Comparison of ENCODE assay signal across 8 cellular contexts in the genomic region with DNA sequence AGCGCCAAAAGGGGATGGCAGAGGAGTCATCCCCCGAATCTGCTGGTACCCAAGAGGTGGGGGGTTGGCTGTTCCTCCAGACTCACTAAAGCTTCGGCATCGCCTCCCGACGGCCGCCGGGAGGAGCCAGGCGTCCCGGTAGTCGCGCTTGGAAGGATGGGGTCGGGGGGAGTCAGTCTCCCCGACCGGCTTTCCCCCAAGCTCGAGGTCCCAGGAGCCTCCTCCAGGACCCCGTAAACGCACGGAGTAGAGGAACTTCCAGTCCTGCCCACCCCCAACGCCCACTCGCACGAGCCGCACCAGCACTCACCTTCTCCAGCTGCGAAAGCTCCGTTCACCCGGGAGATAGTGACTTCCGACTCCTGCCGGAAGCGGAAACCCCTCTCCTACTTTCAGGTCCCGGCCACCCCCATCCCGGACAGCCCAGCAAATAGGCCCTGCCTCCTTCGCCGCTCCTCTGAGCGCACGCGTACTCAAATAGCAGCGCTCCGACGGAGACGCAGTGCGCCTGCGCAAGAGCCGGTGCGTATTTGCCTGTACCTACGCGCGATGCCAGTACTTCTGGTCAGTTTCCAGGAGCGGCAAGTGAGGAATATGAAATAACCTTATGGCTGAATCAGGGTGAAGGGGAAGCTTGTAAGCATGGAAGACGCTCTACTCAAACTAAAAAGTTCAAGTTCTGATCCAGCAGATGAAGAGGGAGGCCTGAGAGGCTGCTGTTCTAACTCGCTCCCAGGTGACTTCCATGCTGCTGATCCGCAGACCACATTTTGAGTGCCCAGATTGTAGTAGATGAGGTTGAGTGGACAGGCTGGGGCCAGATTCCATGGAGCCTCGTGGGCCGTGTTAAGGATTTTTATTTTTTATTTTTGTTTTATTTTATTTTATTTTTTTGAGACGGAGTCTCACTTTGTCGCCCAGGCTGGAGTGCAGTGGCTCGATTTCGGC. TPM values are rescaled to one million over a fixed set of nuclear protein-coding genes. Genes with fewer than 3 reads are reported as not detected.
DNase-seq lines count a peak whose midpoint lies in the region; ATAC-seq and TF ChIP-seq lines count a peak whose summit lies in the region.

A gene (minus strand): TSS at position 350 of the 948 bp plus-strand sequence. CDS start 4,883 bp downstream, outside the sequence.

- no peaks in the 10 kb centered on the region for H3K27me3 Mint-ChIP-seq in activated naive CD8-positive, alpha-beta T cell treated with anti-CD3 and anti-CD28 coated beads, Interleukin-2, amount 10 ng/mL, durations not matched to agents 7 days and 5 days
- H3K27me3 Mint-ChIP-seq in osteocyte (ENCODE audit: unreplicated experiment) = no peaks in the 10 kb centered on the region

- DNase-seq in GM10248 (ENCODE audit: extremely low spot score) (peak; percentile 98), NCI-H128 (lab: John Stamatoyannopoulos, UW; ENCODE audit: unreplicated experiment) (peak; percentile 96), head of caudate nucleus (peak; percentile 95 to 99 (median 98)), osteocyte (ENCODE audit: extremely low spot score, unreplicated experiment) (peak; percentile 99)
- peak; percentile 95 for DNase-seq in activated naive CD8-positive, alpha-beta T cell treated with anti-CD3 and anti-CD28 coated beads, Interleukin-2, amount 10 ng/mL, durations not matched to agents 7 days and 5 days

- peak within 1 kb of the TSS; percentile 97 for H3K4me2 ChIP-seq in SU-DHL-6 (ENCODE audit: low read depth, low read length, poor library complexity, severe bottlenecking)

- H3F3A ChIP-seq in SU-DHL-6 (ENCODE audit: insufficient read depth) = peaks cover 11% of the 10 kb centered on the region; the same call in 1 of the 2 replicates

- H4K20me1 ChIP-seq in SU-DHL-6 (ENCODE audit: low read depth, low read length) = no peaks in the 10 kb centered on the region

- H3K4me1 ChIP-seq in thymus (ENCODE audit: control insufficient read depth, insufficient read depth, low read length) = peaks cover 16% of the 10 kb centered on the region

- H3K36me3 Mint-ChIP-seq in activated naive CD8-positive, alpha-beta T cell treated with anti-CD3 and anti-CD28 coated beads, Interleukin-2, amount 10 ng/mL, durations not matched to agents 7 days and 5 days = peaks cover 2% of the 10 kb centered on the region
- H3K36me3 Mint-ChIP-seq in osteocyte (ENCODE audit: unreplicated experiment) = peaks cover 5% of the 10 kb centered on the region

- H3K36me3 ChIP-seq in SU-DHL-6 (ENCODE audit: low read length) (no peaks in the 10 kb centered on the region), thymus (ENCODE audit: control insufficient read depth, insufficient read depth) (peaks cover 2% of the 10 kb centered on the region)

- 3% methylated on average over 57 of the region's 57 CpGs for WGBS in thymus

- peak within 1 kb of the TSS; percentile 96 for H3K4me3 Mint-ChIP-seq in activated naive CD8-positive, alpha-beta T cell treated with anti-CD3 and anti-CD28 coated beads, Interleukin-2, amount 10 ng/mL, durations not matched to agents 7 days and 5 days
- H3K4me3 Mint-ChIP-seq in osteocyte (ENCODE audit: unreplicated experiment) = peak within 1 kb of the TSS; percentile 96

- H2AFZ ChIP-seq in SU-DHL-6 (ENCODE audit: low read depth, low read length, severe bottlenecking) = peak within 1 kb of the TSS; percentile 86

- CTCF ChIA-PET in GM10248 (lab: Yijun Ruan, JAX) = interaction anchor here (0.9 to 4.0 kb wide), 14 partner anchors 9 to 239 kb away, joined by 3 to 38 read pairs (median 6); a partner anchor contains a TSS

- peak within 1 kb of the TSS; percentile 71 for H3K9ac ChIP-seq in SU-DHL-6 (ENCODE audit: low read length)

- H3K27me3 ChIP-seq in SU-DHL-6 (ENCODE audit: low read length) (no peaks in the 10 kb centered on the region), thymus (ENCODE audit: control insufficient read depth, insufficient read depth) (no peaks in the 10 kb centered on the region)

- H3K79me2 ChIP-seq in SU-DHL-6 (ENCODE audit: insufficient read depth, low read length) = peaks cover 26% of the 10 kb centered on the region

- TF ChIP-seq CTCF in GM10248 (IDR thresholded peaks at IDR 0.05; ENCODE audit: control extremely low read depth, extremely low read depth, low read depth, missing control alignments) (no peak), SU-DHL-6 (IDR thresholded peaks at IDR 0.05; ENCODE audit: insufficient read depth, low read length, poor library complexity, severe bottlenecking) (no peak), osteocyte (IDR thresholded peaks at IDR 0.05) (peak; percentile 51)

- POLR2A ChIA-PET in GM10248 (lab: Yijun Ruan, JAX) = interaction anchor here (0.7 kb wide), 1 partner anchor 688 kb away, joined by 3 read pairs; no protein-coding TSS in a partner anchor
- POLR2A ChIA-PET in activated naive CD8-positive, alpha-beta T cell treated with anti-CD3 and anti-CD28 coated beads, Interleukin-2, amount 10 ng/mL, durations not matched to agents 7 days and 5 days (lab: Charles Lee) = interaction anchor here (0.6 to 2.7 kb wide), 10 partner anchors 19 to 1238 kb away, joined by 3 to 9 read pairs (median 6); a partner anchor contains a TSS

- H3K4me3 ChIP-seq in SU-DHL-6 (ENCODE audit: insufficient read depth, low read length, poor library complexity, severe bottlenecking) (peak within 1 kb of the TSS; percentile 75), thymus (ENCODE audit: low read length) (peak within 1 kb of the TSS; percentile 52)

- H3K9me3 Mint-ChIP-seq in activated naive CD8-positive, alpha-beta T cell treated with anti-CD3 and anti-CD28 coated beads, Interleukin-2, amount 10 ng/mL, durations not matched to agents 7 days and 5 days = no peaks in the 10 kb centered on the region
- no peaks in the 10 kb centered on the region for H3K9me3 Mint-ChIP-seq in osteocyte (ENCODE audit: unreplicated experiment)

- H3K9me2 ChIP-seq in SU-DHL-6 (replicated peaks; ENCODE audit: insufficient read depth, low read length) = no peaks in the 10 kb centered on the region

- intact Hi-C loops in head of caudate nucleus (cut with DNase I) = loop anchor here (5.0 kb wide), 1 partner anchor 52 kb away; a partner anchor contains a TSS

- peak within 1 kb of the TSS; percentile 68 for H3K27ac ChIP-seq in SU-DHL-6 (ENCODE audit: low read depth, low read length)
- H3K27ac ChIP-seq in thymus (ENCODE audit: low read depth) = peak within 1 kb of the TSS; percentile 19

- peaks cover 31% of the 10 kb centered on the region for H3K4me1 Mint-ChIP-seq in activated naive CD8-positive, alpha-beta T cell treated with anti-CD3 and anti-CD28 coated beads, Interleukin-2, amount 10 ng/mL, durations not matched to agents 7 days and 5 days
- H3K4me1 Mint-ChIP-seq in osteocyte (ENCODE audit: unreplicated experiment) = peaks cover 29% of the 10 kb centered on the region

- H3K9me3 ChIP-seq in SU-DHL-6 (ENCODE audit: insufficient read depth, low read length) (no peaks in the 10 kb centered on the region), thymus (ENCODE audit: control insufficient read depth) (no peaks in the 10 kb centered on the region)

- peak within 1 kb of the TSS; percentile 93 for H3K27ac Mint-ChIP-seq in activated naive CD8-positive, alpha-beta T cell treated with anti-CD3 and anti-CD28 coated beads, Interleukin-2, amount 10 ng/mL, durations not matched to agents 7 days and 5 days
- H3K27ac Mint-ChIP-seq in osteocyte (ENCODE audit: unreplicated experiment) = peak within 1 kb of the TSS; percentile 84

- peak; percentile 73 for ATAC-seq in HG02623 (IDR thresholded peaks at IDR 0.05; ENCODE audit: unreplicated experiment)
- peak; percentile 96 for ATAC-seq in activated naive CD8-positive, alpha-beta T cell treated with anti-CD3 and anti-CD28 coated beads, Interleukin-2, amount 10 ng/mL, durations not matched to agents 7 days and 5 days (ENCODE audit: low read depth)

RNA-seq across cellular contexts. Expression of the gene that starts here (rescaled TPM):
- total RNA-seq in activated naive CD8-positive, alpha-beta T cell treated with anti-CD3 and anti-CD28 coated beads, Interleukin-2, amount 10 ng/mL, durations not matched to agents 7 days and 5 days = 10 to 100 TPM; 47.0 to 49.0 TPM
- total RNA-seq in osteocyte = 49.2 and 49.9 TPM in 2 replicates
- 62.4 TPM for polyA plus RNA-seq in thymus

Comparison
In these comparisons a context has a peak if more than half of its experiments do, and no peak if none do; other contexts are left out.
1. Peak in every context shown above with its lines: DNase-seq, ATAC-seq, H3K4me3 ChIP-seq and H3K27ac ChIP-seq.